ENCODE assay signal across 8 cellular contexts in genomic region chr5:128081111-128081865, GRCh38. TPM values are rescaled to one million over a fixed set of nuclear protein-coding genes. Genes with fewer than 3 reads are reported as not detected.
DNase-seq lines count a peak whose midpoint lies in the region; ATAC-seq and TF ChIP-seq lines count a peak whose summit lies in the region.

No MANE protein-coding gene starts in this region.

- POLR2A ChIA-PET in CD8-positive, alpha-beta T cell (lab: Charles Lee) = no interaction called here

- no peak for TF ChIP-seq POLR2A in breast epithelium (IDR thresholded peaks at IDR 0.05)

- no peaks in the 10 kb centered on the region for H3K36me3 ChIP-seq in CD8-positive, alpha-beta T cell (ENCODE audit: insufficient read depth, low read length)
- H3K36me3 ChIP-seq in KOPT-K1 (ENCODE audit: insufficient read depth, low read length) (peaks cover 9% of the 10 kb centered on the region), breast epithelium (no peaks in the 10 kb centered on the region)

- H3K27ac Mint-ChIP-seq in CD8-positive, alpha-beta T cell = no peak overlapping the region
- H3K27ac Mint-ChIP-seq in neural crest cell (ENCODE audit: unreplicated experiment) = peak overlapping the region; percentile 72

- DNase-seq in CD8-positive, alpha-beta T cell = no peak
- no peak for DNase-seq in breast epithelium (ENCODE audit: low spot score in 2 of 2)
- no peak for DNase-seq in neural crest cell (ENCODE audit: low read depth, low spot score)
- DNase-seq in epidermal melanocyte (ENCODE audit: insufficient read length, low spot score) = no peak

- H3K27me3 Mint-ChIP-seq in CD8-positive, alpha-beta T cell (ENCODE audit: low read depth) = no peaks in the 10 kb centered on the region
- no peaks in the 10 kb centered on the region for H3K27me3 Mint-ChIP-seq in neural crest cell (ENCODE audit: low read depth)

- peaks cover 13% of the 10 kb centered on the region for H3K36me3 Mint-ChIP-seq in CD8-positive, alpha-beta T cell
- no peaks in the 10 kb centered on the region for H3K36me3 Mint-ChIP-seq in neural crest cell (ENCODE audit: low read depth)

- peaks cover 58% of the 10 kb centered on the region for H3K4me1 Mint-ChIP-seq in CD8-positive, alpha-beta T cell (ENCODE audit: low read depth)
- peaks cover 45% of the 10 kb centered on the region for H3K4me1 Mint-ChIP-seq in neural crest cell

- no peaks in the 10 kb centered on the region for H3K9me3 Mint-ChIP-seq in CD8-positive, alpha-beta T cell
- H3K9me3 Mint-ChIP-seq in neural crest cell = no peaks in the 10 kb centered on the region

- no peak overlapping the region for H3K27ac ChIP-seq in CD8-positive, alpha-beta T cell (ENCODE audit: low read depth, low read length)
- peak overlapping the region; percentile 93 for H3K27ac ChIP-seq in KOPT-K1 (ENCODE audit: low read depth, low read length, poor library complexity, severe bottlenecking)
- peak overlapping the region; percentile 62 to 96 for H3K27ac ChIP-seq in breast epithelium

- no peaks in the 10 kb centered on the region for H3K27me3 ChIP-seq in CD8-positive, alpha-beta T cell (ENCODE audit: insufficient read depth, low read length)
- no peaks in the 10 kb centered on the region for H3K27me3 ChIP-seq in breast epithelium

- H3K4me3 ChIP-seq in CD8-positive, alpha-beta T cell (ENCODE audit: low read depth, low read length) = no peak overlapping the region
- peak overlapping the region in 2 of 3 donors; percentile 91 to 96 for H3K4me3 ChIP-seq in breast epithelium

- no peak for ATAC-seq in CD8-positive, alpha-beta T cell
- ATAC-seq in GM18511 (IDR thresholded peaks at IDR 0.05; ENCODE audit: unreplicated experiment) (no peak), GM19324 (IDR thresholded peaks at IDR 0.05; ENCODE audit: low FRiP score, unreplicated experiment) (no peak), HG02840 (IDR thresholded peaks at IDR 0.05; ENCODE audit: low FRiP score, unreplicated experiment) (no peak)

- H3K9me3 ChIP-seq in CD8-positive, alpha-beta T cell (ENCODE audit: low read length) = no peaks in the 10 kb centered on the region
- no peaks in the 10 kb centered on the region for H3K9me3 ChIP-seq in KOPT-K1 (ENCODE audit: insufficient read depth, low read length, poor library complexity, severe bottlenecking)
- no peaks in the 10 kb centered on the region for H3K9me3 ChIP-seq in breast epithelium

- H3K4me3 Mint-ChIP-seq in CD8-positive, alpha-beta T cell = peak overlapping the region; percentile 87
- H3K4me3 Mint-ChIP-seq in neural crest cell = peak overlapping the region; percentile 92

- H3K4me1 ChIP-seq in CD8-positive, alpha-beta T cell (ENCODE audit: insufficient read depth, low read length) = peaks cover 43% of the 10 kb centered on the region
- H3K4me1 ChIP-seq in breast epithelium = no peaks in the 10 kb centered on the region

- CTCF ChIA-PET in CD8-positive, alpha-beta T cell (lab: Charles Lee) = interaction anchor here (0.7 to 1.1 kb wide), 3 partner anchors 14 to 104 kb away, joined by 3 read pairs; no protein-coding TSS in a partner anchor

- TF ChIP-seq CTCF in CD8-positive, alpha-beta T cell (IDR thresholded peaks at IDR 0.05) = no peak
- peak in 2 of 3 donors; percentile 18 to 50 for TF ChIP-seq CTCF in breast epithelium (IDR thresholded peaks at IDR 0.05)
- TF ChIP-seq CTCF in neural crest cell (conservative IDR thresholded peaks at IDR 0.05) = peak; percentile 42

- intact Hi-C loops in CD8-positive, alpha-beta T cell (cut with DNase I, micrococcal nuclease) = loop anchor here (5.0 to 10.0 kb wide), 8 partner anchors 56 to 1659 kb away; partner anchors contain the start of genes GRAMD2B (in 1 of the 2), ISOC1 (in 1 of the 2), LMNB1 (in 1 of the 2) and PHAX (in 1 of the 2)
- intact Hi-C loops in breast epithelium (cut with DNase I; ENCODE audit: low total_unique reads) = no loop called here

RNA-seq across cellular contexts. Expression of gene SLC12A2, which starts 2.3 kb away (rescaled TPM):
- total RNA-seq in CD8-positive, alpha-beta T cell = 10 to 100 TPM; 12.6 to 12.8 TPM
- total RNA-seq in breast epithelium = 100 to 1,000 TPM in 1 of 3 donors, 10 to 100 TPM in 2; 23.7 to 204 (median 70.1) TPM
- 31.3 and 31.7 TPM in 2 replicates for total RNA-seq in neural crest cell
